1 cellular context compared by ENCODE assay signal in genomic region chrX:23844502-23845138, GRCh38.
TF ChIP-seq lines count a peak whose summit lies in the region.

No MANE protein-coding gene starts in this region.

TF ChIP-seq in IMR-90, 13 proteins besides CTCF, POLR2A, EP300 and RAD21 (continued from another document):
- no peak for TF ChIP-seq ELK1 (IDR thresholded peaks at IDR 0.05; ENCODE audit: borderline replicate concordance, low read depth, low read length)
- TF ChIP-seq CEBPB (IDR thresholded peaks at IDR 0.05; ENCODE audit: low read depth, low read length): no peak
- no peak for TF ChIP-seq MXI1 (IDR thresholded peaks at IDR 0.05; ENCODE audit: borderline replicate concordance, low read depth, low read length)
- TF ChIP-seq MAFK (IDR thresholded peaks at IDR 0.05; ENCODE audit: low read depth, low read length): no peak
- no peak for TF ChIP-seq NFE2L2 (IDR thresholded peaks at IDR 0.05; ENCODE audit: low read depth, low read length)
- TF ChIP-seq USF2 (IDR thresholded peaks at IDR 0.05; ENCODE audit: low read depth, low read length): no peak
- no peak for TF ChIP-seq BHLHE40 (IDR thresholded peaks at IDR 0.05; ENCODE audit: low read depth, low read length)
